ENCODE assay signal across 15 cellular contexts in the genomic region with DNA sequence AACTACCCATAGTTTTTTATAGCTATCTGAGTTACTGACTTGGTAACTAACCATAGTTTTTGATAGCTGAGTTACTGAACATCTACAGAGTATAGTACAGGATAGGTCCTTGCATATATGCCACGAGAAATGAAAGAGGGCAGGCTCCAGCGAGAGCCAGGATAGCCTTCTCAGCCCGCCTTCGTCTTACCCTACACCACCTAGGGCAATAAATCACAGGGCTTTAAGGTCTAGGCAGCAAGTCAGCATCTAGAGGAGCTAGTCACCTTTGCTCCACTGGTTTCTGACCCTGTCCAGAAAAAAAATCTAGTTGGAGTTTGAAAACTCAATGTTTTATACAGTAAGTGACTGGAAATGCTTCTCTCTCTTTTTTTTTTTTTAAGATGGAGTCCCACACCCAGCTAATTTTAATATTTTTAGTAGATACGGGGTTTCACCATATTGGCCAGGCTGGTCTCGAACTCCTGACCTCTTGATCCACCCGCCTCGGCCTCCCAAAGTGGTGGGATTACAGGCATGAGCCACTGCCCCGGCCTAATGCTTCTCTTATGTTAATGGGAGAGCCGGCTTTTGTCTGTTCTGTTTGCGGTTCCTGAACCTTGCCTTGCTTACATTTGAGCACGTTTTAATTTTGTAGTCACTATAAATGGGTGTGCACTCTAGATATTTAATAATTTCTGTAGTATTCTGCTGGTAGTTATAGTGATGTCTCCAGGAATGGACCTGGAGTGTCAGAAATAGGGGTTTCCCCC. TPM values are rescaled to one million over a fixed set of nuclear protein-coding genes. Genes with fewer than 3 reads are reported as not detected.
DNase-seq lines count a peak whose midpoint lies in the region; ATAC-seq and TF ChIP-seq lines count a peak whose summit lies in the region.
"Had no signal": no experiment of that assay in that cellular context is flagged by ENCODE, and none has a peak within 500 bp of the region (broad histone marks: within the 10 kb centered on the region; RNA-seq: fewer than 3 reads in every experiment).

No MANE protein-coding gene starts in this region.

- POLR2A ChIA-PET in WTC11 (lab: Charles Lee), result no interaction called here

- no peaks in the 10 kb centered on the region for H3K9me3 ChIP-seq in iPS-20b (ENCODE audit: insufficient read depth, low read depth, low read length)
- no peaks in the 10 kb centered on the region for H3K9me3 ChIP-seq in skeletal muscle satellite cell (replicated peaks; ENCODE audit: low read length)
- H3K9me3 ChIP-seq in spleen, result no peaks in the 10 kb centered on the region

- peak overlapping the region; percentile 75 for H3K9ac ChIP-seq in iPS-20b (ENCODE audit: low read depth, low read length)
- no peak overlapping the region for H3K9ac ChIP-seq in skeletal muscle satellite cell (ENCODE audit: low read depth, low read length)

- TF ChIP-seq POLR2A in spleen (IDR thresholded peaks at IDR 0.05), result no peak

- H3K36me3 ChIP-seq in iPS-20b (ENCODE audit: insufficient read depth, low read depth, low read length), result peaks cover 39% of the 10 kb centered on the region
- H3K36me3 ChIP-seq in skeletal muscle satellite cell (ENCODE audit: insufficient read depth, low read length), result peaks cover 22% of the 10 kb centered on the region
- H3K36me3 ChIP-seq in spleen, result peaks cover 0 to 36% (median 17%) of the 10 kb centered on the region in 6 donors

- peak overlapping the region; percentile 97; the same call in 1 of the 2 replicates for H3K4me3 ChIP-seq in iPS-20b (ENCODE audit: low read length)
- no peak overlapping the region for H3K4me3 ChIP-seq in skeletal muscle satellite cell (ENCODE audit: low read length)
- H3K4me3 ChIP-seq in spleen, result no peak overlapping the region

- H3K4me2 ChIP-seq in skeletal muscle satellite cell (ENCODE audit: low read length), result peak overlapping the region; percentile 6

- H3K36me3 Mint-ChIP-seq in WTC11, result peaks cover 18% of the 10 kb centered on the region

- H3K27me3 ChIP-seq in iPS-20b (ENCODE audit: insufficient read depth, low read length) (no peaks in the 10 kb centered on the region), skeletal muscle satellite cell (ENCODE audit: control insufficient read depth, insufficient read depth, low read length) (no peaks in the 10 kb centered on the region), spleen (replicated peaks in 1 of 7) (no peaks in the 10 kb centered on the region)

- peak overlapping the region; percentile 99 for H3K27ac Mint-ChIP-seq in WTC11

- intact Hi-C loops in spleen (cut with DNase I; ENCODE audit: low total_unique reads), result no loop called here

- peak overlapping the region; percentile 100 for H3K4me3 Mint-ChIP-seq in WTC11

- ATAC-seq in WTC11, result no peak

- H3K9me3 Mint-ChIP-seq in WTC11, result no peaks in the 10 kb centered on the region

- peaks cover 32% of the 10 kb centered on the region for H3K4me1 ChIP-seq in iPS-20b (ENCODE audit: insufficient read depth, low read length)
- H3K4me1 ChIP-seq in skeletal muscle satellite cell (ENCODE audit: control insufficient read depth, insufficient read depth, low read length), result peaks cover 16% of the 10 kb centered on the region
- peaks cover 13 to 91% (median 66%) of the 10 kb centered on the region in 6 donors for H3K4me1 ChIP-seq in spleen

- peaks cover 46% of the 10 kb centered on the region for H3K4me1 Mint-ChIP-seq in WTC11

- TF ChIP-seq CTCF in WTC11 (IDR thresholded peaks at IDR 0.05), result no peak
- TF ChIP-seq CTCF in spleen (IDR thresholded peaks at IDR 0.05 in 8 of 11, conservative IDR thresholded peaks at IDR 0.05 in 3 of 11), result no peak

- H3K27me3 Mint-ChIP-seq in WTC11 (ENCODE audit: low read depth), result no peaks in the 10 kb centered on the region

- DNase-seq in NCI-H82 (lab: John Stamatoyannopoulos, UW) (peak; percentile 39), NCI-H82 treated with DMSO at 0.1 percent for 48 hours (lab: John Stamatoyannopoulos, UW; ENCODE audit: unreplicated experiment) (no peak), WTC11 (ENCODE audit: low spot score) (no peak), spleen (no peak), T-helper 9 cell (no peak), middle frontal gyrus (ENCODE audit: extremely low spot score, low spot score) (no peak)
- DNase-seq: 8988T; activated naive CD4-positive, alpha-beta T cell treated with anti-CD3 and anti-CD28 coated beads, Interleukin-2, amount 50 U/mL, for 16 hours; GOT3; IMR-90; NCI-H146; NK-92 treated with Interleukin-12 subunit alpha and Interleukin-12 subunit beta, amount 100 ng/mL, for 24 hours; SW 1271 had no signal

- CTCF ChIA-PET in WTC11 (lab: Charles Lee), result no interaction called here

- WGBS in spleen, 5 donors, result 80 to 87% (median 85%) methylated on average over 12 of the region's 12 CpGs

- H3K27ac ChIP-seq in iPS-20b (ENCODE audit: low read length), result peak overlapping the region; percentile 55
- no peak overlapping the region for H3K27ac ChIP-seq in spleen

TF ChIP-seq in WTC11, 78 proteins besides CTCF, POLR2A, EP300 and RAD21 (continues in another document):
- TF ChIP-seq, protein P1, sequence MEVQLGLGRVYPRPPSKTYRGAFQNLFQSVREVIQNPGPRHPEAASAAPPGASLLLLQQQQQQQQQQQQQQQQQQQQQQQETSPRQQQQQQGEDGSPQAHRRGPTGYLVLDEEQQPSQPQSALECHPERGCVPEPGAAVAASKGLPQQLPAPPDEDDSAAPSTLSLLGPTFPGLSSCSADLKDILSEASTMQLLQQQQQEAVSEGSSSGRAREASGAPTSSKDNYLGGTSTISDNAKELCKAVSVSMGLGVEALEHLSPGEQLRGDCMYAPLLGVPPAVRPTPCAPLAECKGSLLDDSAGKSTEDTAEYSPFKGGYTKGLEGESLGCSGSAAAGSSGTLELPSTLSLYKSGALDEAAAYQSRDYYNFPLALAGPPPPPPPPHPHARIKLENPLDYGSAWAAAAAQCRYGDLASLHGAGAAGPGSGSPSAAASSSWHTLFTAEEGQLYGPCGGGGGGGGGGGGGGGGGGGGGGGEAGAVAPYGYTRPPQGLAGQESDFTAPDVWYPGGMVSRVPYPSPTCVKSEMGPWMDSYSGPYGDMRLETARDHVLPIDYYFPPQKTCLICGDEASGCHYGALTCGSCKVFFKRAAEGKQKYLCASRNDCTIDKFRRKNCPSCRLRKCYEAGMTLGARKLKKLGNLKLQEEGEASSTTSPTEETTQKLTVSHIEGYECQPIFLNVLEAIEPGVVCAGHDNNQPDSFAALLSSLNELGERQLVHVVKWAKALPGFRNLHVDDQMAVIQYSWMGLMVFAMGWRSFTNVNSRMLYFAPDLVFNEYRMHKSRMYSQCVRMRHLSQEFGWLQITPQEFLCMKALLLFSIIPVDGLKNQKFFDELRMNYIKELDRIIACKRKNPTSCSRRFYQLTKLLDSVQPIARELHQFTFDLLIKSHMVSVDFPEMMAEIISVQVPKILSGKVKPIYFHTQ (CRISPR knock-in tag; IDR thresholded peaks at IDR 0.05), result no peak
- TF ChIP-seq ZNF219 (CRISPR knock-in tag; IDR thresholded peaks at IDR 0.05; ENCODE audit: borderline replicate concordance), result no peak
- TF ChIP-seq, protein P2, sequence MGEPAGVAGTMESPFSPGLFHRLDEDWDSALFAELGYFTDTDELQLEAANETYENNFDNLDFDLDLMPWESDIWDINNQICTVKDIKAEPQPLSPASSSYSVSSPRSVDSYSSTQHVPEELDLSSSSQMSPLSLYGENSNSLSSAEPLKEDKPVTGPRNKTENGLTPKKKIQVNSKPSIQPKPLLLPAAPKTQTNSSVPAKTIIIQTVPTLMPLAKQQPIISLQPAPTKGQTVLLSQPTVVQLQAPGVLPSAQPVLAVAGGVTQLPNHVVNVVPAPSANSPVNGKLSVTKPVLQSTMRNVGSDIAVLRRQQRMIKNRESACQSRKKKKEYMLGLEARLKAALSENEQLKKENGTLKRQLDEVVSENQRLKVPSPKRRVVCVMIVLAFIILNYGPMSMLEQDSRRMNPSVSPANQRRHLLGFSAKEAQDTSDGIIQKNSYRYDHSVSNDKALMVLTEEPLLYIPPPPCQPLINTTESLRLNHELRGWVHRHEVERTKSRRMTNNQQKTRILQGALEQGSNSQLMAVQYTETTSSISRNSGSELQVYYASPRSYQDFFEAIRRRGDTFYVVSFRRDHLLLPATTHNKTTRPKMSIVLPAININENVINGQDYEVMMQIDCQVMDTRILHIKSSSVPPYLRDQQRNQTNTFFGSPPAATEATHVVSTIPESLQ (CRISPR knock-in tag; IDR thresholded peaks at IDR 0.05), result no peak
- TF ChIP-seq, protein P3, sequence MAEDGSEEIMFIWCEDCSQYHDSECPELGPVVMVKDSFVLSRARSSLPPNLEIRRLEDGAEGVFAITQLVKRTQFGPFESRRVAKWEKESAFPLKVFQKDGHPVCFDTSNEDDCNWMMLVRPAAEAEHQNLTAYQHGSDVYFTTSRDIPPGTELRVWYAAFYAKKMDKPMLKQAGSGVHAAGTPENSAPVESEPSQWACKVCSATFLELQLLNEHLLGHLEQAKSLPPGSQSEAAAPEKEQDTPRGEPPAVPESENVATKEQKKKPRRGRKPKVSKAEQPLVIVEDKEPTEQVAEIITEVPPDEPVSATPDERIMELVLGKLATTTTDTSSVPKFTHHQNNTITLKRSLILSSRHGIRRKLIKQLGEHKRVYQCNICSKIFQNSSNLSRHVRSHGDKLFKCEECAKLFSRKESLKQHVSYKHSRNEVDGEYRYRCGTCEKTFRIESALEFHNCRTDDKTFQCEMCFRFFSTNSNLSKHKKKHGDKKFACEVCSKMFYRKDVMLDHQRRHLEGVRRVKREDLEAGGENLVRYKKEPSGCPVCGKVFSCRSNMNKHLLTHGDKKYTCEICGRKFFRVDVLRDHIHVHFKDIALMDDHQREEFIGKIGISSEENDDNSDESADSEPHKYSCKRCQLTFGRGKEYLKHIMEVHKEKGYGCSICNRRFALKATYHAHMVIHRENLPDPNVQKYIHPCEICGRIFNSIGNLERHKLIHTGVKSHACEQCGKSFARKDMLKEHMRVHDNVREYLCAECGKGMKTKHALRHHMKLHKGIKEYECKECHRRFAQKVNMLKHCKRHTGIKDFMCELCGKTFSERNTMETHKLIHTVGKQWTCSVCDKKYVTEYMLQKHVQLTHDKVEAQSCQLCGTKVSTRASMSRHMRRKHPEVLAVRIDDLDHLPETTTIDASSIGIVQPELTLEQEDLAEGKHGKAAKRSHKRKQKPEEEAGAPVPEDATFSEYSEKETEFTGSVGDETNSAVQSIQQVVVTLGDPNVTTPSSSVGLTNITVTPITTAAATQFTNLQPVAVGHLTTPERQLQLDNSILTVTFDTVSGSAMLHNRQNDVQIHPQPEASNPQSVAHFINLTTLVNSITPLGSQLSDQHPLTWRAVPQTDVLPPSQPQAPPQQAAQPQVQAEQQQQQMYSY (CRISPR knock-in tag; IDR thresholded peaks at IDR 0.05), result no peak
- no peak for TF ChIP-seq NR3C1 (CRISPR knock-in tag; conservative IDR thresholded peaks at IDR 0.05; ENCODE audit: low read depth)

RNA-seq across cellular contexts. Expression of a gene that starts 2.8 kb away (rescaled TPM):
- total RNA-seq in WTC11 (2021) (56.1 to 70.3 TPM (median 59.4 TPM) in 3 replicates), spleen (10 to 100 TPM; 48.1 to 68.7 (median 57.7) TPM)
- 76.2 and 78.1 TPM in 2 replicates for total RNA-seq in skeletal muscle satellite cell (2012; rRNA removed)
- 10 to 100 TPM; 24.6 to 30.2 (median 29.5) TPM for polyA plus RNA-seq in spleen

RNA-seq across cellular contexts. Expression of a gene that starts 5.5 kb away (rescaled TPM):
- total RNA-seq in WTC11 (2021) (37.7 to 39.4 TPM (median 38.5 TPM) in 3 replicates), spleen (10 to 100 TPM; 26.8 to 49.0 (median 39.2) TPM)
- 25.6 and 28.6 TPM in 2 replicates for total RNA-seq in skeletal muscle satellite cell (2012; rRNA removed)
- polyA plus RNA-seq in spleen, result 10 to 100 TPM; 10.3 to 14.6 (median 13.4) TPM

RNA-seq across cellular contexts. Expression of a gene that starts 58.5 kb away (rescaled TPM):
- total RNA-seq in WTC11 (2021), result 0.39 to 0.85 TPM (median 0.42 TPM) in 3 replicates
- not detected in 2 replicates for total RNA-seq in skeletal muscle satellite cell (2012; rRNA removed)
- not detected for total RNA-seq in spleen
- under 1 TPM in 2 of 3 donors, not detected in 1; 0.12 to 0.13 TPM for polyA plus RNA-seq in spleen
- total RNA-seq: IMR-90 had no signal
- polyA plus RNA-seq: IMR-90 had no signal
